ENCODE assay signal across 25 cellular contexts in the genomic region with DNA sequence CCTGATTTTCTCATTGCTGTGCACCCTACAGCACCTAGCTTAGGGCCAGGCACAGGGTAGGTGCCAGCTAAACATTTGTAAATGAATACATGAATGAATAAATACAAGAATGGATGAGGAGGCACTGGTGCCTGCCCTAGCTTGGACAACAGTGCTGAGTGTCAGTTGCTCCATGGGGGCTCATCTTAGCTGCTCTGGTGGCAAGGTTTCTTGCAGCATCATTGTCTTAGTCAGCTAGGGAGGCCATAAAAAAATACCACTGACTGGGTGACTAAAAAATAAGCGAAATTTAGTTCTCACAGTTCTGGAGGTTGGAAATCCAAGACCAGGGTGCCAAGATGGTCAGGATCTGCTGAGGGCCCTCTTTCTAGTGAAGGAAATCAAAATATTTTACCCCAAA. TPM values are rescaled to one million over a fixed set of nuclear protein-coding genes. Genes with fewer than 3 reads are reported as not detected.
A peak's percentile ranks its signal among the peaks of the same experiment; 100 is the strongest.
DNase-seq lines count a peak whose midpoint lies in the region; ATAC-seq and TF ChIP-seq lines count a peak whose summit lies in the region.
"Had no signal": no experiment of that assay in that cellular context is flagged by ENCODE, and none has a peak within 500 bp of the region (broad histone marks: within the 10 kb centered on the region; RNA-seq: fewer than 3 reads in every experiment).

No MANE protein-coding gene starts in this region.

- H3K9me3 Mint-ChIP-seq in H9 (peaks cover 0 to 40% of the 10 kb centered on the region in 2 experiments; a peak in 2 of 5 replicates), WTC11 (no peaks in the 10 kb centered on the region)
- H3K9me3 Mint-ChIP-seq in stimulated activated memory B cell treated with anti-CD40 and anti-IgM and Interleukin-4, amounts not matched to agents 10 μg/mL and 1 μg/mL and 100 μg/mL, for 72 hours = no peaks in the 10 kb centered on the region

- intact Hi-C loops in esophagus squamous epithelium (cut with DNase I) = no loop called here
- intact Hi-C loops in vagina (cut with DNase I) = no loop called here

- DNase-seq in H9 (no peak), WTC11 (ENCODE audit: low spot score) (no peak), esophagus squamous epithelium (lab: John Stamatoyannopoulos, UW) (no peak), NCI-H526 treated with DMSO at 0.1 percent for 48 hours (lab: John Stamatoyannopoulos, UW) (no peak), vagina (ENCODE audit: extremely low spot score in 2 of 2) (no peak)
- DNase-seq: ACHN; AML-193; DMS79; GOT3; Kasumi-1; MG63; NCI-H1048; NCI-H146; NCI-H2081 treated with DMSO at 0.1 percent for 48 hours; NCI-H446 treated with DMSO at 0.1 percent for 48 hours; NCI-H748 treated with DMSO at 0.1 percent for 48 hours; NK-92 treated with Interleukin-12 subunit alpha and Interleukin-12 subunit beta, amount 100 ng/mL, for 24 hours; OCI-M1; SHP77 had no signal

- H4K20me1 ChIP-seq in H9 (ENCODE audit: control insufficient read depth, insufficient read depth, insufficient read length) = no peaks in the 10 kb centered on the region

- no peak overlapping the region for H4K8ac ChIP-seq in H9 (replicated peaks; ENCODE audit: insufficient read length, low read depth, low read length)

- no peak overlapping the region for H2BK120ac ChIP-seq in H9 (ENCODE audit: low read depth, low read length, poor library complexity, severe bottlenecking)

- H3K27me3 Mint-ChIP-seq in H9 (ENCODE audit: low read depth) (no peaks in the 10 kb centered on the region; the same call in 1 of the 2 replicates), WTC11 (ENCODE audit: low read depth) (no peaks in the 10 kb centered on the region)
- H3K27me3 Mint-ChIP-seq in stimulated activated memory B cell treated with anti-CD40 and anti-IgM and Interleukin-4, amounts not matched to agents 10 μg/mL and 1 μg/mL and 100 μg/mL, for 72 hours = no peaks in the 10 kb centered on the region

- no peak overlapping the region for H4K91ac ChIP-seq in H9 (ENCODE audit: insufficient read length, low read depth, low read length)

- H3K23me2 ChIP-seq in H9 (ENCODE audit: insufficient read length, low read depth, low read length, poor library complexity, severe bottlenecking) = peaks cover 9% of the 10 kb centered on the region

- TF ChIP-seq CTCF in H9 (conservative IDR thresholded peaks at IDR 0.05) (no peak), WTC11 (IDR thresholded peaks at IDR 0.05) (no peak), esophagus squamous epithelium (IDR thresholded peaks at IDR 0.05) (no peak), vagina (IDR thresholded peaks at IDR 0.05) (no peak)

- WGBS in H9 (ENCODE audit: extremely low coverage, insufficient read length, low lambda C conversion rate) = no CpG with 5 or more reads among the region's 1 CpG
- WGBS in esophagus squamous epithelium, 2 donors = 39 to 50% methylated on average over 1 of the region's 1 CpG

- no peaks in the 10 kb centered on the region for H3K79me1 ChIP-seq in H9 (ENCODE audit: insufficient read depth, low read depth, low read length, poor library complexity, severe bottlenecking)

- H3K27ac ChIP-seq in H9 (ENCODE audit: insufficient read length, low read depth, low read length) (peak overlapping the region; percentile 97), iPS-18a (ENCODE audit: low read length) (peak overlapping the region; percentile 91), esophagus squamous epithelium (no peak overlapping the region), vagina (no peak overlapping the region)
- H3K27ac ChIP-seq: C4-2B, SK-N-MC had no signal

- peak; percentile 38 for ATAC-seq in WTC11
- no peak for ATAC-seq in stimulated activated memory B cell treated with anti-CD40 and anti-IgM and Interleukin-4, amounts not matched to agents 10 μg/mL and 1 μg/mL and 100 μg/mL, for 72 hours

- H3K27me3 ChIP-seq in H9 (ENCODE audit: insufficient read depth, low read length) (no peaks in the 10 kb centered on the region), iPS-18a (ENCODE audit: control insufficient read depth, insufficient read depth, low read length) (no peaks in the 10 kb centered on the region), esophagus squamous epithelium (no peaks in the 10 kb centered on the region), vagina (no peaks in the 10 kb centered on the region)
- H3K27me3 ChIP-seq: MG63 had no signal

- no peak overlapping the region for H3K9ac ChIP-seq in H9 (ENCODE audit: extremely low read depth, insufficient read length, low read length)
- peak overlapping the region; percentile 77 for H3K9ac ChIP-seq in iPS-18a (ENCODE audit: low read length)

- H3K23ac ChIP-seq in H9 (ENCODE audit: insufficient read length, low read depth, low read length) = no peak overlapping the region

- H2BK20ac ChIP-seq in H9 (ENCODE audit: low read depth, low read length, poor library complexity, severe bottlenecking) = no peak overlapping the region

- CTCF ChIA-PET in WTC11 (lab: Charles Lee) = interaction anchor here (0.8 to 1.6 kb wide), 5 partner anchors 11 to 31 kb away, joined by 3 to 5 read pairs (median 4); a partner anchor contains a TSS

- H3K4me2 ChIP-seq in H9 (ENCODE audit: insufficient read depth, insufficient read length, low read length) = peak overlapping the region; percentile 54

- no peak overlapping the region for H2BK15ac ChIP-seq in H9 (ENCODE audit: low read depth, low read length)

- H2AFZ ChIP-seq in H9 (ENCODE audit: low read length) = no peak overlapping the region

- H2BK5ac ChIP-seq in H9 (ENCODE audit: insufficient read length, low read length) = peak overlapping the region; percentile 91

- H3K36me3 ChIP-seq in iPS-18a (ENCODE audit: control insufficient read depth, low read depth, low read length) = peaks cover 6% of the 10 kb centered on the region
- H3K36me3 ChIP-seq in esophagus squamous epithelium = no peaks in the 10 kb centered on the region
- H3K36me3 ChIP-seq in vagina = no peaks in the 10 kb centered on the region
- H3K36me3 ChIP-seq: MG63 had no signal

- H3K18ac ChIP-seq in H9 (ENCODE audit: insufficient read length, low read depth, low read length) = peak overlapping the region; percentile 89

- H3K79me2 ChIP-seq in H9 (ENCODE audit: insufficient read depth, low read length) = peaks cover 38% of the 10 kb centered on the region; the same call in 1 of the 2 replicates

- no peak overlapping the region for H2AK5ac ChIP-seq in H9 (ENCODE audit: insufficient read length, low read length)

- no peak overlapping the region for H3K4ac ChIP-seq in H9 (ENCODE audit: low read depth, low read length)

- H3K36me3 Mint-ChIP-seq in H9 (ENCODE audit: insufficient read depth in 1 of 3, low read depth in 3 of 3) (peaks cover 5 to 9% (median 7%) of the 10 kb centered on the region in 3 experiments), WTC11 (peaks cover 3% of the 10 kb centered on the region; the same call in 1 of the 2 replicates)
- no peaks in the 10 kb centered on the region for H3K36me3 Mint-ChIP-seq in stimulated activated memory B cell treated with anti-CD40 and anti-IgM and Interleukin-4, amounts not matched to agents 10 μg/mL and 1 μg/mL and 100 μg/mL, for 72 hours

- peaks cover 49 to 59% of the 10 kb centered on the region in 2 experiments for H3K4me1 Mint-ChIP-seq in H9
- H3K4me1 Mint-ChIP-seq in WTC11 = peaks cover 46% of the 10 kb centered on the region
- H3K4me1 Mint-ChIP-seq in stimulated activated memory B cell treated with anti-CD40 and anti-IgM and Interleukin-4, amounts not matched to agents 10 μg/mL and 1 μg/mL and 100 μg/mL, for 72 hours = no peaks in the 10 kb centered on the region

- H3K4me1 ChIP-seq in H9 (ENCODE audit: insufficient read depth, low read length) (peaks cover 6% of the 10 kb centered on the region; the same call in 1 of the 2 replicates), iPS-18a (ENCODE audit: control insufficient read depth, low read depth, low read length) (peaks cover 38% of the 10 kb centered on the region), esophagus squamous epithelium (no peaks in the 10 kb centered on the region), vagina (no peaks in the 10 kb centered on the region)

- H3K27ac Mint-ChIP-seq in H9 (peak overlapping the region; percentile 96 to 100 (median 98)), WTC11 (peak overlapping the region; percentile 98)
- H3K27ac Mint-ChIP-seq in stimulated activated memory B cell treated with anti-CD40 and anti-IgM and Interleukin-4, amounts not matched to agents 10 μg/mL and 1 μg/mL and 100 μg/mL, for 72 hours = no peak overlapping the region

- POLR2A ChIA-PET in WTC11 (lab: Charles Lee) = interaction anchor here (0.8 to 1.5 kb wide), 2 partner anchors 9 to 44 kb away, joined by 3 read pairs; no protein-coding TSS in a partner anchor

- H3K56ac ChIP-seq in H9 (ENCODE audit: insufficient read length, low read depth, low read length) = no peak overlapping the region

- H3T11ph ChIP-seq in H9 (ENCODE audit: low read length) = no peak overlapping the region

- H3K4me3 ChIP-seq in iPS-18a (ENCODE audit: low read length) (peak overlapping the region; percentile 88), esophagus squamous epithelium (no peak overlapping the region), vagina (no peak overlapping the region)
- H3K4me3 ChIP-seq: MG63, SK-N-MC had no signal

- H3K4me3 Mint-ChIP-seq in H9 = peak overlapping the region; percentile 88 to 93
- peak overlapping the region; percentile 90 for H3K4me3 Mint-ChIP-seq in WTC11
- no peak overlapping the region for H3K4me3 Mint-ChIP-seq in stimulated activated memory B cell treated with anti-CD40 and anti-IgM and Interleukin-4, amounts not matched to agents 10 μg/mL and 1 μg/mL and 100 μg/mL, for 72 hours

- no peak overlapping the region for H4K5ac ChIP-seq in H9 (ENCODE audit: insufficient read length, low read depth, low read length)

- H3K9me3 ChIP-seq in H9 (ENCODE audit: control insufficient read depth, low read depth, low read length) (no peaks in the 10 kb centered on the region), iPS-18a (ENCODE audit: control insufficient read depth, low read depth, low read length) (no peaks in the 10 kb centered on the region), esophagus squamous epithelium (no peaks in the 10 kb centered on the region), vagina (no peaks in the 10 kb centered on the region)
- H3K9me3 ChIP-seq: MG63 had no signal

- no peak for TF ChIP-seq POLR2A in esophagus squamous epithelium (IDR thresholded peaks at IDR 0.05)
- TF ChIP-seq POLR2A in vagina (IDR thresholded peaks at IDR 0.05) = no peak

- H2BK12ac ChIP-seq in H9 (ENCODE audit: insufficient read length, low read depth, low read length) = no peak overlapping the region

- peak overlapping the region; percentile 73; the same call in 1 of the 2 replicates for H3K14ac ChIP-seq in H9 (ENCODE audit: insufficient read depth, low read length)

TF ChIP-seq in WTC11, 78 proteins besides CTCF, POLR2A, EP300 and RAD21 (continues in another document):
- TF ChIP-seq ZNF317 (CRISPR knock-in tag; IDR thresholded peaks at IDR 0.05; ENCODE audit: borderline replicate concordance, low read depth) = no peak

RNA-seq across cellular contexts. Expression of a gene that starts 31.2 kb away (rescaled TPM):
- total RNA-seq in H9 (2021) = 0.55 and 0.64 TPM in 2 replicates
- 0.24 to 0.34 TPM (median 0.27 TPM) in 3 replicates for total RNA-seq in WTC11 (2021)
- not detected for total RNA-seq in esophagus squamous epithelium
- total RNA-seq in vagina = not detected
- total RNA-seq: HT-29, RPMI7951 had no signal

RNA-seq across cellular contexts. Expression of a gene that starts 34.8 kb away (rescaled TPM):
- total RNA-seq in H9 (2021) (86.3 and 88.3 TPM in 2 replicates), WTC11 (2021) (29.2 to 31.3 TPM (median 29.5 TPM) in 3 replicates), esophagus squamous epithelium (1 to 10 TPM in 2 of 4 donors, under 1 TPM in 2; 0.19 to 6.2 (median 3.1) TPM), vagina (8.8 TPM)
- total RNA-seq: HT-29 had no signal

RNA-seq across cellular contexts. Expression of a gene that starts 55.4 kb away (rescaled TPM):
- total RNA-seq in H9 (2021) (367 and 378 TPM in 2 replicates), WTC11 (2021) (325 to 355 TPM (median 329 TPM) in 3 replicates), esophagus squamous epithelium (100 to 1,000 TPM; 189 to 240 (median 235) TPM), vagina (170 TPM)

Comparison
In these comparisons a context has a peak if more than half of its experiments do, and no peak if none do; other contexts are left out.
1. H3K27ac ChIP-seq: peak in H9 (single experiment) and iPS-18a (single experiment); none in esophagus squamous epithelium (0 of 4) and vagina (single experiment).